Comparison of ENCODE assay signal across 1 cellular context in the genomic region with DNA sequence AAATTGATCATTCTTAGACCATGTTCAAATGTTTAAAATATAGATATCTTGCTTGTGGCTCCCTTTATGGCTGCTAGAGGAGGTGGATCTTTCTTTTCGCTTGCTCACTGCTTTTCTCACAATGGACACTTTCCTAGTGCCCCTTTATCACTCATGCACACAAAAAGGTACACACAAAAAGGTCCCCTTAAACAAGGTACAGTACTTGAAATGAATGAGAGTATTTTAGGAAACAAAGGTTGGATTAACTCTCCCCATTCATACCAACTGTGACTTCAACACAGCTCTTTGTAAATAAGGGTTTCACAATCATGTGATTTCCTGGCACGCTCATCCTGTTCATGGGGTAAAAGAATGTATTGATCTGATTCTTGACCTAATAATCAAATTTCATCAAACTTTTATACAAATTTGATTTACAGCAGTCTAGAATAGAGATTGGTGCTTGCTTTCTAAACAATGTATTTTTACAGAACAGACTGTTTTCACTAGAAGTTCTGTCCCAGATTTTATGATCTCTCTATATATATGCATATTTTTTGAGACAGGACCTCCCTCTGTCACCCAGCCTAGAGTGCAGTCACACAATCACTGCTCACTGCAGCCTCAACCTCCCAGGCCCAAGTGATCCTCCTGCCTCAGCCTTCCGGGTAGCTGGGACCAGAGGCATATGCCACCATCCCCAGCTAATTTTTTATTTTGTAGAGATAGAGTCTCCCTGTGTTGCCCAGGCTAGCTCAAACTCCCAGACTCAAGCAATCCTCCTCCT.
TF ChIP-seq lines count a peak whose summit lies in the region.

No MANE protein-coding gene starts in this region.

TF ChIP-seq in HepG2, 621 proteins besides CTCF, POLR2A, EP300 and RAD21 (continued from another document and continues in another):
- TF ChIP-seq, protein P1, sequence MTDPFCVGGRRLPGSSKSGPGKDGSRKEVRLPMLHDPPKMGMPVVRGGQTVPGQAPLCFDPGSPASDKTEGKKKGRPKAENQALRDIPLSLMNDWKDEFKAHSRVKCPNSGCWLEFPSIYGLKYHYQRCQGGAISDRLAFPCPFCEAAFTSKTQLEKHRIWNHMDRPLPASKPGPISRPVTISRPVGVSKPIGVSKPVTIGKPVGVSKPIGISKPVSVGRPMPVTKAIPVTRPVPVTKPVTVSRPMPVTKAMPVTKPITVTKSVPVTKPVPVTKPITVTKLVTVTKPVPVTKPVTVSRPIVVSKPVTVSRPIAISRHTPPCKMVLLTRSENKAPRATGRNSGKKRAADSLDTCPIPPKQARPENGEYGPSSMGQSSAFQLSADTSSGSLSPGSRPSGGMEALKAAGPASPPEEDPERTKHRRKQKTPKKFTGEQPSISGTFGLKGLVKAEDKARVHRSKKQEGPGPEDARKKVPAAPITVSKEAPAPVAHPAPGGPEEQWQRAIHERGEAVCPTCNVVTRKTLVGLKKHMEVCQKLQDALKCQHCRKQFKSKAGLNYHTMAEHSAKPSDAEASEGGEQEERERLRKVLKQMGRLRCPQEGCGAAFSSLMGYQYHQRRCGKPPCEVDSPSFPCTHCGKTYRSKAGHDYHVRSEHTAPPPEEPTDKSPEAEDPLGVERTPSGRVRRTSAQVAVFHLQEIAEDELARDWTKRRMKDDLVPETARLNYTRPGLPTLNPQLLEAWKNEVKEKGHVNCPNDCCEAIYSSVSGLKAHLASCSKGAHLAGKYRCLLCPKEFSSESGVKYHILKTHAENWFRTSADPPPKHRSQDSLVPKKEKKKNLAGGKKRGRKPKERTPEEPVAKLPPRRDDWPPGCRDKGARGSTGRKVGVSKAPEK (CRISPR knock-in tag; IDR thresholded peaks at IDR 0.05; ENCODE audit: borderline replicate concordance) = 0 out of 2 replicates have a peak, but pooled peaks have one; percentile 63
- TF ChIP-seq ARNTL (CRISPR knock-in tag; IDR thresholded peaks at IDR 0.05) = no peak
- TF ChIP-seq DPF2 (CRISPR knock-in tag; IDR thresholded peaks at IDR 0.05; ENCODE audit: borderline replicate concordance, low read depth) = peak; percentile 61; the same call in 1 of the 2 replicates
- TF ChIP-seq THAP11 (CRISPR knock-in tag; IDR thresholded peaks at IDR 0.05) = peak; percentile 69
- 0 out of 2 replicates have a peak, but pooled peaks have one; percentile 35 for TF ChIP-seq ZMYM2 (CRISPR knock-in tag; IDR thresholded peaks at IDR 0.05)
- TF ChIP-seq, protein P2, sequence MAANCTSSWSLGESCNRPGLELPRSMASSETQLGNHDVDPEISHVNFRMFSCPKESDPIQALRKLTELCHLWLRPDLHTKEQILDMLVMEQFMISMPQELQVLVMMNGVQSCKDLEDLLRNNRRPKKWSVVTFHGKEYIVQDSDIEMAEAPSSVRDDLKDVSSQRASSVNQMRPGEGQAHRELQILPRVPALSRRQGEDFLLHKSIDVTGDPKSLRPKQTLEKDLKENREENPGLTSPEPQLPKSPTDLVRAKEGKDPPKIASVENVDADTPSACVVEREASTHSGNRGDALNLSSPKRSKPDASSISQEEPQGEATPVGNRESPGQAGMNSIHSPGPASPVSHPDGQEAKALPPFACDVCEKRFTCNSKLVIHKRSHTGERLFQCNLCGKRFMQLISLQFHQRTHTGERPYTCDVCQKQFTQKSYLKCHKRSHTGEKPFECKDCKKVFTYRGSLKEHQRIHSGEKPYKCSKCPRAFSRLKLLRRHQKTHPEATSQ (CRISPR knock-in tag; IDR thresholded peaks at IDR 0.05; ENCODE audit: borderline replicate concordance) = peak; percentile 53; the same call in 1 of the 2 replicates
- no peak for TF ChIP-seq ZNF30 (CRISPR knock-in tag; IDR thresholded peaks at IDR 0.05)
- peak; percentile 86 for TF ChIP-seq RXRB (CRISPR knock-in tag; IDR thresholded peaks at IDR 0.05; ENCODE audit: borderline replicate concordance)
- TF ChIP-seq ZNF660 (CRISPR knock-in tag; IDR thresholded peaks at IDR 0.05; ENCODE audit: borderline replicate concordance, low read depth) = no peak
- no peak for TF ChIP-seq HNRNPH1 (optimal IDR thresholded peaks at IDR 0.05; ENCODE audit: low read depth, low read length)
- TF ChIP-seq WIZ (CRISPR knock-in tag; IDR thresholded peaks at IDR 0.05) = no peak
- TF ChIP-seq NFE2 (CRISPR knock-in tag; IDR thresholded peaks at IDR 0.05) = no peak
- no peak for TF ChIP-seq ZNF567 (CRISPR knock-in tag; IDR thresholded peaks at IDR 0.05; ENCODE audit: borderline replicate concordance)
- TF ChIP-seq, protein P3, sequence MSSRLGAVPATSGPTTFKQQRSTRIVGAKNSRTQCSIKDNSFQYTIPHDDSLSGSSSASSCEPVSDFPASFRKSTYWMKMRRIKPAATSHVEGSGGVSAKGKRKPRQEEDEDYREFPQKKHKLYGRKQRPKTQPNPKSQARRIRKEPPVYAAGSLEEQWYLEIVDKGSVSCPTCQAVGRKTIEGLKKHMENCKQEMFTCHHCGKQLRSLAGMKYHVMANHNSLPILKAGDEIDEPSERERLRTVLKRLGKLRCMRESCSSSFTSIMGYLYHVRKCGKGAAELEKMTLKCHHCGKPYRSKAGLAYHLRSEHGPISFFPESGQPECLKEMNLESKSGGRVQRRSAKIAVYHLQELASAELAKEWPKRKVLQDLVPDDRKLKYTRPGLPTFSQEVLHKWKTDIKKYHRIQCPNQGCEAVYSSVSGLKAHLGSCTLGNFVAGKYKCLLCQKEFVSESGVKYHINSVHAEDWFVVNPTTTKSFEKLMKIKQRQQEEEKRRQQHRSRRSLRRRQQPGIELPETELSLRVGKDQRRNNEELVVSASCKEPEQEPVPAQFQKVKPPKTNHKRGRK (CRISPR knock-in tag; IDR thresholded peaks at IDR 0.05) = no peak
- TF ChIP-seq HOXD1 (CRISPR knock-in tag; IDR thresholded peaks at IDR 0.05) = no peak
- TF ChIP-seq NFE2L2 (IDR thresholded peaks at IDR 0.05; ENCODE audit: low read length) = no peak
- TF ChIP-seq, protein P4, sequence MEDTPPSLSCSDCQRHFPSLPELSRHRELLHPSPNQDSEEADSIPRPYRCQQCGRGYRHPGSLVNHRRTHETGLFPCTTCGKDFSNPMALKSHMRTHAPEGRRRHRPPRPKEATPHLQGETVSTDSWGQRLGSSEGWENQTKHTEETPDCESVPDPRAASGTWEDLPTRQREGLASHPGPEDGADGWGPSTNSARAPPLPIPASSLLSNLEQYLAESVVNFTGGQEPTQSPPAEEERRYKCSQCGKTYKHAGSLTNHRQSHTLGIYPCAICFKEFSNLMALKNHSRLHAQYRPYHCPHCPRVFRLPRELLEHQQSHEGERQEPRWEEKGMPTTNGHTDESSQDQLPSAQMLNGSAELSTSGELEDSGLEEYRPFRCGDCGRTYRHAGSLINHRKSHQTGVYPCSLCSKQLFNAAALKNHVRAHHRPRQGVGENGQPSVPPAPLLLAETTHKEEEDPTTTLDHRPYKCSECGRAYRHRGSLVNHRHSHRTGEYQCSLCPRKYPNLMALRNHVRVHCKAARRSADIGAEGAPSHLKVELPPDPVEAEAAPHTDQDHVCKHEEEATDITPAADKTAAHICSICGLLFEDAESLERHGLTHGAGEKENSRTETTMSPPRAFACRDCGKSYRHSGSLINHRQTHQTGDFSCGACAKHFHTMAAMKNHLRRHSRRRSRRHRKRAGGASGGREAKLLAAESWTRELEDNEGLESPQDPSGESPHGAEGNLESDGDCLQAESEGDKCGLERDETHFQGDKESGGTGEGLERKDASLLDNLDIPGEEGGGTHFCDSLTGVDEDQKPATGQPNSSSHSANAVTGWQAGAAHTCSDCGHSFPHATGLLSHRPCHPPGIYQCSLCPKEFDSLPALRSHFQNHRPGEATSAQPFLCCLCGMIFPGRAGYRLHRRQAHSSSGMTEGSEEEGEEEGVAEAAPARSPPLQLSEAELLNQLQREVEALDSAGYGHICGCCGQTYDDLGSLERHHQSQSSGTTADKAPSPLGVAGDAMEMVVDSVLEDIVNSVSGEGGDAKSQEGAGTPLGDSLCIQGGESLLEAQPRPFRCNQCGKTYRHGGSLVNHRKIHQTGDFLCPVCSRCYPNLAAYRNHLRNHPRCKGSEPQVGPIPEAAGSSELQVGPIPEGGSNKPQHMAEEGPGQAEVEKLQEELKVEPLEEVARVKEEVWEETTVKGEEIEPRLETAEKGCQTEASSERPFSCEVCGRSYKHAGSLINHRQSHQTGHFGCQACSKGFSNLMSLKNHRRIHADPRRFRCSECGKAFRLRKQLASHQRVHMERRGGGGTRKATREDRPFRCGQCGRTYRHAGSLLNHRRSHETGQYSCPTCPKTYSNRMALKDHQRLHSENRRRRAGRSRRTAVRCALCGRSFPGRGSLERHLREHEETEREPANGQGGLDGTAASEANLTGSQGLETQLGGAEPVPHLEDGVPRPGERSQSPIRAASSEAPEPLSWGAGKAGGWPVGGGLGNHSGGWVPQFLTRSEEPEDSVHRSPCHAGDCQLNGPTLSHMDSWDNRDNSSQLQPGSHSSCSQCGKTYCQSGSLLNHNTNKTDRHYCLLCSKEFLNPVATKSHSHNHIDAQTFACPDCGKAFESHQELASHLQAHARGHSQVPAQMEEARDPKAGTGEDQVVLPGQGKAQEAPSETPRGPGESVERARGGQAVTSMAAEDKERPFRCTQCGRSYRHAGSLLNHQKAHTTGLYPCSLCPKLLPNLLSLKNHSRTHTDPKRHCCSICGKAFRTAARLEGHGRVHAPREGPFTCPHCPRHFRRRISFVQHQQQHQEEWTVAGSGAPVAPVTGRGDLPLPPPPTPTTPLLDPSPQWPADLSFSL (CRISPR knock-in tag; IDR thresholded peaks at IDR 0.05) = peak; percentile 81
- no peak for TF ChIP-seq MAF1 (CRISPR knock-in tag; IDR thresholded peaks at IDR 0.05; ENCODE audit: borderline replicate concordance)
- TF ChIP-seq, protein P5, sequence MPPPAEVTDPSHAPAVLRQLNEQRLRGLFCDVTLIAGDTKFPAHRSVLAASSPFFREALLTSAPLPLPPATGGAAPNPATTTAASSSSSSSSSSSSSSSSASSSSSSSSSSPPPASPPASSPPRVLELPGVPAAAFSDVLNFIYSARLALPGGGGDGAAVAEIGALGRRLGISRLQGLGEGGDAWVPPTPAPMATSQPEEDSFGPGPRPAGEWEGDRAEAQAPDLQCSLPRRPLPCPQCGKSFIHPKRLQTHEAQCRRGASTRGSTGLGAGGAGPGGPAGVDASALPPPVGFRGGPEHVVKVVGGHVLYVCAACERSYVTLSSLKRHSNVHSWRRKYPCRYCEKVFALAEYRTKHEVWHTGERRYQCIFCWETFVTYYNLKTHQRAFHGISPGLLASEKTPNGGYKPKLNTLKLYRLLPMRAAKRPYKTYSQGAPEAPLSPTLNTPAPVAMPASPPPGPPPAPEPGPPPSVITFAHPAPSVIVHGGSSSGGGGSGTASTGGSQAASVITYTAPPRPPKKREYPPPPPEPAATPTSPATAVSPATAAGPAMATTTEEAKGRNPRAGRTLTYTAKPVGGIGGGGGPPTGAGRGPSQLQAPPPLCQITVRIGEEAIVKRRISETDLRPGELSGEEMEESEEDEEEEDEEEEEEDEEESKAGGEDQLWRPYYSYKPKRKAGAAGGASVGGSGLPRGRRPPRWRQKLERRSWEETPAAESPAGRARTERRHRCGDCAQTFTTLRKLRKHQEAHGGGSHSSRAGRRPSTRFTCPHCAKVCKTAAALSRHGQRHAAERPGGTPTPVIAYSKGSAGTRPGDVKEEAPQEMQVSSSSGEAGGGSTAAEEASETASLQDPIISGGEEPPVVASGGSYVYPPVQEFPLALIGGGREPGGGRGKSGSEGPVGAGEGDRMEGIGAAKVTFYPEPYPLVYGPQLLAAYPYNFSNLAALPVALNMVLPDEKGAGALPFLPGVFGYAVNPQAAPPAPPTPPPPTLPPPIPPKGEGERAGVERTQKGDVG (CRISPR knock-in tag; IDR thresholded peaks at IDR 0.05; ENCODE audit: borderline replicate concordance) = no peak
- no peak for TF ChIP-seq MED13 (CRISPR knock-in tag; IDR thresholded peaks at IDR 0.05)
- no peak for TF ChIP-seq ZNF546 (CRISPR knock-in tag; conservative IDR thresholded peaks at IDR 0.05)
- TF ChIP-seq SRSF1 (optimal IDR thresholded peaks at IDR 0.05; ENCODE audit: low read depth, low read length) = no peak
- TF ChIP-seq, protein P6, sequence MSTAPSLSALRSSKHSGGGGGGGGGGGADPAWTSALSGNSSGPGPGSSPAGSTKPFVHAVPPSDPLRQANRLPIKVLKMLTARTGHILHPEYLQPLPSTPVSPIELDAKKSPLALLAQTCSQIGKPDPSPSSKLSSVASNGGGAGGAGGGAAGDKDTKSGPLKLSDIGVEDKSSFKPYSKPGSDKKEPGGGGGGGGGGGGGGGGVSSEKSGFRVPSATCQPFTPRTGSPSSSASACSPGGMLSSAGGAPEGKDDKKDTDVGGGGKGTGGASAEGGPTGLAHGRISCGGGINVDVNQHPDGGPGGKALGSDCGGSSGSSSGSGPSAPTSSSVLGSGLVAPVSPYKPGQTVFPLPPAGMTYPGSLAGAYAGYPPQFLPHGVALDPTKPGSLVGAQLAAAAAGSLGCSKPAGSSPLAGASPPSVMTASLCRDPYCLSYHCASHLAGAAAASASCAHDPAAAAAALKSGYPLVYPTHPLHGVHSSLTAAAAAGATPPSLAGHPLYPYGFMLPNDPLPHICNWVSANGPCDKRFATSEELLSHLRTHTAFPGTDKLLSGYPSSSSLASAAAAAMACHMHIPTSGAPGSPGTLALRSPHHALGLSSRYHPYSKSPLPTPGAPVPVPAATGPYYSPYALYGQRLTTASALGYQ (CRISPR knock-in tag; IDR thresholded peaks at IDR 0.05) = peak; percentile 69
- TF ChIP-seq, protein P7, sequence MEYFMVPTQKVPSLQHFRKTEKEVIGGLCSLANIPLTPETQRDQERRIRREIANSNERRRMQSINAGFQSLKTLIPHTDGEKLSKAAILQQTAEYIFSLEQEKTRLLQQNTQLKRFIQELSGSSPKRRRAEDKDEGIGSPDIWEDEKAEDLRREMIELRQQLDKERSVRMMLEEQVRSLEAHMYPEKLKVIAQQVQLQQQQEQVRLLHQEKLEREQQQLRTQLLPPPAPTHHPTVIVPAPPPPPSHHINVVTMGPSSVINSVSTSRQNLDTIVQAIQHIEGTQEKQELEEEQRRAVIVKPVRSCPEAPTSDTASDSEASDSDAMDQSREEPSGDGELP (IDR thresholded peaks at IDR 0.05; ENCODE audit: borderline replicate concordance, low read depth) = 0 out of 2 replicates have a peak, but pooled peaks have one; percentile 44
- TF ChIP-seq DNMT3B (CRISPR knock-in tag; conservative IDR thresholded peaks at IDR 0.05) = peak; percentile 79; the same call in 1 of the 2 replicates
- TF ChIP-seq ZNF251 (CRISPR knock-in tag; IDR thresholded peaks at IDR 0.05) = no peak
- TF ChIP-seq, protein P8, sequence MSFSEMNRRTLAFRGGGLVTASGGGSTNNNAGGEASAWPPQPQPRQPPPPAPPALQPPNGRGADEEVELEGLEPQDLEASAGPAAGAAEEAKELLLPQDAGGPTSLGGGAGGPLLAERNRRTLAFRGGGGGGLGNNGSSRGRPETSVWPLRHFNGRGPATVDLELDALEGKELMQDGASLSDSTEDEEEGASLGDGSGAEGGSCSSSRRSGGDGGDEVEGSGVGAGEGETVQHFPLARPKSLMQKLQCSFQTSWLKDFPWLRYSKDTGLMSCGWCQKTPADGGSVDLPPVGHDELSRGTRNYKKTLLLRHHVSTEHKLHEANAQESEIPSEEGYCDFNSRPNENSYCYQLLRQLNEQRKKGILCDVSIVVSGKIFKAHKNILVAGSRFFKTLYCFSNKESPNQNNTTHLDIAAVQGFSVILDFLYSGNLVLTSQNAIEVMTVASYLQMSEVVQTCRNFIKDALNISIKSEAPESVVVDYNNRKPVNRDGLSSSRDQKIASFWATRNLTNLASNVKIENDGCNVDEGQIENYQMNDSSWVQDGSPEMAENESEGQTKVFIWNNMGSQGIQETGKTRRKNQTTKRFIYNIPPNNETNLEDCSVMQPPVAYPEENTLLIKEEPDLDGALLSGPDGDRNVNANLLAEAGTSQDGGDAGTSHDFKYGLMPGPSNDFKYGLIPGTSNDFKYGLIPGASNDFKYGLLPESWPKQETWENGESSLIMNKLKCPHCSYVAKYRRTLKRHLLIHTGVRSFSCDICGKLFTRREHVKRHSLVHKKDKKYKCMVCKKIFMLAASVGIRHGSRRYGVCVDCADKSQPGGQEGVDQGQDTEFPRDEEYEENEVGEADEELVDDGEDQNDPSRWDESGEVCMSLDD (CRISPR knock-in tag; IDR thresholded peaks at IDR 0.05; ENCODE audit: borderline replicate concordance) = no peak
